Comparison of ENCODE assay signal across 4 cellular contexts in genomic region chr11:61882267-61882666, GRCh38. TPM values are rescaled to one million over a fixed set of nuclear protein-coding genes. Genes with fewer than 3 reads are reported as not detected.
"Had no signal": no experiment of that assay in that cellular context is flagged by ENCODE, and none has a peak within 500 bp of the region (broad histone marks: within the 10 kb centered on the region; RNA-seq: fewer than 3 reads in every experiment).

No MANE protein-coding gene starts in this region.

RNA-seq across cellular contexts. Expression of gene RAB3IL1, which starts 35.1 kb away (rescaled TPM):
- total RNA-seq: activated CD8-positive, alpha-beta memory T cell treated with anti-CD3 and anti-CD28 coated beads, Interleukin-2, amount 10 ng/mL, durations not matched to agents 7 days and 5 days; activated CD8-positive, alpha-beta T cell treated with anti-CD3 and anti-CD28 coated beads, Interleukin-2, amount 10 ng/mL, durations not matched to agents 7 days and 5 days; activated T-helper 2 cell treated with anti-CD3 and anti-CD28 coated beads, Interferon-gamma antibody, Interleukin-2, Interleukin-4, amounts not matched to agents 10 μg/mL and 5 μg/mL and 100 μg/mL, durations not matched to agents 14 hours and 24 hours and 36 hours had no signal
- polyA plus RNA-seq: naive thymus-derived CD8-positive, alpha-beta T cell had no signal

RNA-seq across cellular contexts. Expression of gene FADS2, which starts 54.2 kb away (rescaled TPM):
- total RNA-seq: naive thymus-derived CD8-positive, alpha-beta T cell had no signal
